Comparison of ENCODE assay signal across 10 cellular contexts in genomic region chr2:105102963-105103421, GRCh38.
DNase-seq lines count a peak whose midpoint lies in the region; ATAC-seq and TF ChIP-seq lines count a peak whose summit lies in the region.
"Had no signal": no experiment of that assay in that cellular context is flagged by ENCODE, and none has a peak within 500 bp of the region (broad histone marks: within the 10 kb centered on the region; RNA-seq: fewer than 3 reads in every experiment).

No MANE protein-coding gene starts in this region.

- H3K36me3 Mint-ChIP-seq in glutamatergic neuron (ENCODE audit: unreplicated experiment) (no peaks in the 10 kb centered on the region), type B pancreatic cell (peaks cover 33% of the 10 kb centered on the region)

- H3K27ac Mint-ChIP-seq in glutamatergic neuron (ENCODE audit: unreplicated experiment) (peak overlapping the region; percentile 91), type B pancreatic cell (peak overlapping the region; percentile 9)

- no peaks in the 10 kb centered on the region for H3K9me3 ChIP-seq in left ventricle myocardium inferior (replicated peaks)

- no peak overlapping the region for H3K4me3 ChIP-seq in left ventricle myocardium inferior

- peaks cover 37% of the 10 kb centered on the region for H3K36me3 ChIP-seq in left ventricle myocardium inferior

- H3K9me3 Mint-ChIP-seq in glutamatergic neuron (ENCODE audit: unreplicated experiment), result peaks cover 7% of the 10 kb centered on the region
- H3K9me3 Mint-ChIP-seq in type B pancreatic cell, result no peaks in the 10 kb centered on the region

- no peak overlapping the region for H3K27ac ChIP-seq in left ventricle myocardium inferior (replicated peaks)
- H3K27ac ChIP-seq in RWPE1, result no peak overlapping the region

- H3K27me3 ChIP-seq in left ventricle myocardium inferior (ENCODE audit: low read depth), result no peaks in the 10 kb centered on the region

- H3K4me1 Mint-ChIP-seq in glutamatergic neuron (ENCODE audit: low read depth, unreplicated experiment) (peaks cover 28% of the 10 kb centered on the region), type B pancreatic cell (ENCODE audit: unreplicated experiment) (peaks cover 10% of the 10 kb centered on the region)

- no peak for TF ChIP-seq CTCF in left ventricle myocardium inferior (IDR thresholded peaks at IDR 0.05; ENCODE audit: borderline replicate concordance)
- no peak for TF ChIP-seq CTCF in RWPE1 (conservative IDR thresholded peaks at IDR 0.05; ENCODE audit: low read depth)
- TF ChIP-seq CTCF in glutamatergic neuron (IDR thresholded peaks at IDR 0.05; ENCODE audit: partially characterized antibody, unreplicated experiment), result no peak
- no peak for TF ChIP-seq CTCF in type B pancreatic cell (conservative IDR thresholded peaks at IDR 0.05)

- peaks cover 9% of the 10 kb centered on the region for H3K4me1 ChIP-seq in left ventricle myocardium inferior

- peak overlapping the region; percentile 70 for H3K4me3 Mint-ChIP-seq in glutamatergic neuron (ENCODE audit: unreplicated experiment)
- no peak overlapping the region for H3K4me3 Mint-ChIP-seq in type B pancreatic cell

- ATAC-seq in left cardiac atrium (peak; percentile 55 to 60), GM19324 (IDR thresholded peaks at IDR 0.05; ENCODE audit: low FRiP score, unreplicated experiment) (no peak), HG03442 (IDR thresholded peaks at IDR 0.05; ENCODE audit: unreplicated experiment) (no peak)

- intact Hi-C loops in left cardiac atrium (cut with DNase I) (no loop called here), left ventricle myocardium inferior (cut with micrococcal nuclease) (no loop called here)

- POLR2A ChIA-PET in RWPE1 (lab: Yijun Ruan, JAX; ENCODE audit: low non-redundant PET), result no interaction called here

- peaks cover 2% of the 10 kb centered on the region for H3K27me3 Mint-ChIP-seq in glutamatergic neuron (ENCODE audit: unreplicated experiment)
- H3K27me3 Mint-ChIP-seq in type B pancreatic cell, result no peaks in the 10 kb centered on the region

- CTCF ChIA-PET in RWPE1 (lab: Yijun Ruan, JAX), result no interaction called here

- DNase-seq in left cardiac atrium, result no peak
- no peak for DNase-seq in left ventricle myocardium inferior
- DNase-seq in RWPE1 (ENCODE audit: low spot score), result peak; percentile 84
- no peak for DNase-seq in glutamatergic neuron
- DNase-seq in type B pancreatic cell (ENCODE audit: extremely low spot score, unreplicated experiment), result no peak
- DNase-seq in NK-92 (lab: John Stamatoyannopoulos, UW; ENCODE audit: unreplicated experiment), result no peak
- DNase-seq: activated CD4-positive, alpha-beta T cell treated with anti-CD3 and anti-CD28 coated beads for 4 hours; cortex of kidney had no signal

Comparison
In these comparisons a context has a peak if more than half of its experiments do, and no peak if none do; other contexts are left out.
1. ATAC-seq: peak in left cardiac atrium (2 of 2); none in GM19324 (single experiment) and HG03442 (single experiment).